ENCODE assay signal across 19 cellular contexts in genomic region chr17:64003526-64004121, GRCh38. TPM values are rescaled to one million over a fixed set of nuclear protein-coding genes. Genes with fewer than 3 reads are reported as not detected.
DNase-seq lines count a peak whose midpoint lies in the region; ATAC-seq and TF ChIP-seq lines count a peak whose summit lies in the region.
"Had no signal": no experiment of that assay in that cellular context is flagged by ENCODE, and none has a peak within 500 bp of the region (broad histone marks: within the 10 kb centered on the region; RNA-seq: fewer than 3 reads in every experiment).

No MANE protein-coding gene starts in this region.

- H3K4me3 ChIP-seq in subcutaneous abdominal adipose tissue (ENCODE audit: low read depth in 1 of 5, low read length in 5 of 5) (no peak overlapping the region), upper lobe of right lung (no peak overlapping the region)
- H3K4me3 ChIP-seq: esophagus squamous epithelium, stomach had no signal

- no peaks in the 10 kb centered on the region for H3K4me1 ChIP-seq in H9 (ENCODE audit: insufficient read depth, low read length)
- H3K4me1 ChIP-seq in subcutaneous abdominal adipose tissue (ENCODE audit: control insufficient read depth in 5 of 5, insufficient read depth in 5 of 5, low read length in 5 of 5): peaks cover 15 to 83% (median 60%) of the 10 kb centered on the region in 5 donors
- peaks cover 35% of the 10 kb centered on the region for H3K4me1 ChIP-seq in upper lobe of right lung

- H3K23ac ChIP-seq in H9 (ENCODE audit: insufficient read length, low read depth, low read length): no peak overlapping the region

- intact Hi-C loops in MCF 10A (cut with micrococcal nuclease) (no loop called here), upper lobe of right lung (cut with DNase I) (no loop called here)

- peak overlapping the region; percentile 35 for H3K27ac Mint-ChIP-seq in activated naive CD4-positive, alpha-beta T cell treated with anti-CD3 and anti-CD28 coated beads, Interleukin-2, amount 10 ng/mL, durations not matched to agents 7 days and 5 days
- H3K27ac Mint-ChIP-seq in H9 (no peak overlapping the region; a peak in 2 of 7 replicates), MCF 10A (ENCODE audit: low read depth, unreplicated experiment) (no peak overlapping the region)
- H3K27ac Mint-ChIP-seq in effector memory CD8-positive, alpha-beta T cell: peak overlapping the region; percentile 52 to 71
- H3K27ac Mint-ChIP-seq: activated naive CD4-positive, alpha-beta T cell treated with anti-CD3 and anti-CD28 coated beads for 36 hours had no signal

- H2BK12ac ChIP-seq in H9 (ENCODE audit: insufficient read length, low read depth, low read length): no peak overlapping the region

- H3K4me1 Mint-ChIP-seq in activated naive CD4-positive, alpha-beta T cell treated with anti-CD3 and anti-CD28 coated beads, Interleukin-2, amount 10 ng/mL, durations not matched to agents 7 days and 5 days: peaks cover 38% of the 10 kb centered on the region
- H3K4me1 Mint-ChIP-seq in H9 (peaks cover 6 to 23% of the 10 kb centered on the region in 2 experiments), MCF 10A (ENCODE audit: insufficient read depth, unreplicated experiment) (peaks cover 17% of the 10 kb centered on the region)
- peaks cover 29 to 36% of the 10 kb centered on the region in 2 donors for H3K4me1 Mint-ChIP-seq in effector memory CD8-positive, alpha-beta T cell (ENCODE audit: low read depth in 2 of 2)

- H3K27ac ChIP-seq in H9 (ENCODE audit: insufficient read length, low read depth, low read length) (no peak overlapping the region), subcutaneous abdominal adipose tissue (ENCODE audit: low read depth, low read length) (peak overlapping the region; percentile 84), upper lobe of right lung (no peak overlapping the region)
- H3K27ac ChIP-seq: brain microvascular endothelial cell, stomach had no signal

- H3K14ac ChIP-seq in H9 (ENCODE audit: insufficient read depth, low read length): no peak overlapping the region

- peaks cover 5% of the 10 kb centered on the region for H3K27me3 Mint-ChIP-seq in activated naive CD4-positive, alpha-beta T cell treated with anti-CD3 and anti-CD28 coated beads, Interleukin-2, amount 10 ng/mL, durations not matched to agents 7 days and 5 days
- H3K27me3 Mint-ChIP-seq in H9 (ENCODE audit: low read depth): peaks cover 18% of the 10 kb centered on the region
- no peaks in the 10 kb centered on the region for H3K27me3 Mint-ChIP-seq in effector memory CD8-positive, alpha-beta T cell
- H3K27me3 Mint-ChIP-seq in MCF 10A (ENCODE audit: insufficient read depth, unreplicated experiment): peaks cover 16% of the 10 kb centered on the region
- H3K27me3 Mint-ChIP-seq: T-cell had no signal

- H2BK15ac ChIP-seq in H9 (ENCODE audit: low read depth, low read length): no peak overlapping the region

- H3K36me3 Mint-ChIP-seq in activated naive CD4-positive, alpha-beta T cell treated with anti-CD3 and anti-CD28 coated beads, Interleukin-2, amount 10 ng/mL, durations not matched to agents 7 days and 5 days: peaks cover 37% of the 10 kb centered on the region
- H3K36me3 Mint-ChIP-seq in H9 (ENCODE audit: insufficient read depth in 1 of 3, low read depth in 3 of 3) (0 out of 7 replicates have a peak, but pooled peaks cover 0 to 2% (median 0%) of the 10 kb centered on the region in 3 experiments), MCF 10A (ENCODE audit: insufficient read depth, unreplicated experiment) (no peaks in the 10 kb centered on the region)
- H3K36me3 Mint-ChIP-seq in effector memory CD8-positive, alpha-beta T cell (ENCODE audit: insufficient read depth): peaks cover 32% of the 10 kb centered on the region

- no peak overlapping the region for H4K8ac ChIP-seq in H9 (replicated peaks; ENCODE audit: insufficient read length, low read depth, low read length)

- H3K4me3 Mint-ChIP-seq in activated naive CD4-positive, alpha-beta T cell treated with anti-CD3 and anti-CD28 coated beads, Interleukin-2, amount 10 ng/mL, durations not matched to agents 7 days and 5 days: no peak overlapping the region
- H3K4me3 Mint-ChIP-seq in H9 (no peak overlapping the region), MCF 10A (ENCODE audit: unreplicated experiment) (no peak overlapping the region)
- no peak overlapping the region for H3K4me3 Mint-ChIP-seq in effector memory CD8-positive, alpha-beta T cell
- H3K4me3 Mint-ChIP-seq: activated naive CD4-positive, alpha-beta T cell treated with anti-CD3 and anti-CD28 coated beads for 36 hours; T-cell had no signal

- no peak overlapping the region for H2BK20ac ChIP-seq in H9 (ENCODE audit: low read depth, low read length, poor library complexity, severe bottlenecking)

- H3K9me3 Mint-ChIP-seq in activated naive CD4-positive, alpha-beta T cell treated with anti-CD3 and anti-CD28 coated beads, Interleukin-2, amount 10 ng/mL, durations not matched to agents 7 days and 5 days: no peaks in the 10 kb centered on the region
- H3K9me3 Mint-ChIP-seq in H9 (no peaks in the 10 kb centered on the region; a peak in 1 of 5 replicates), MCF 10A (ENCODE audit: unreplicated experiment) (no peaks in the 10 kb centered on the region)
- H3K9me3 Mint-ChIP-seq in effector memory CD8-positive, alpha-beta T cell: no peaks in the 10 kb centered on the region
- H3K9me3 Mint-ChIP-seq: activated naive CD4-positive, alpha-beta T cell treated with anti-CD3 and anti-CD28 coated beads for 36 hours; T-cell had no signal

- H2BK120ac ChIP-seq in H9 (ENCODE audit: low read depth, low read length, poor library complexity, severe bottlenecking): no peak overlapping the region

- peaks cover 2% of the 10 kb centered on the region for H3K23me2 ChIP-seq in H9 (ENCODE audit: insufficient read length, low read depth, low read length, poor library complexity, severe bottlenecking)

- H3K56ac ChIP-seq in H9 (ENCODE audit: insufficient read length, low read depth, low read length): no peak overlapping the region

- H4K20me1 ChIP-seq in H9 (ENCODE audit: control insufficient read depth, insufficient read depth, insufficient read length): no peaks in the 10 kb centered on the region

- peak; percentile 8 for DNase-seq in activated naive CD4-positive, alpha-beta T cell treated with anti-CD3 and anti-CD28 coated beads, Interleukin-2, amount 10 ng/mL, durations not matched to agents 7 days and 5 days
- no peak for DNase-seq in activated naive CD4-positive, alpha-beta T cell (lab: John Stamatoyannopoulos, UW)
- DNase-seq in H9 (peak; percentile 24), MCF 10A (ENCODE audit: unreplicated experiment) (no peak), NCI-H510A treated with DMSO at 0.1 percent for 48 hours (lab: John Stamatoyannopoulos, UW) (no peak), upper lobe of right lung (no peak)
- DNase-seq in effector memory CD8-positive, alpha-beta T cell: no peak
- DNase-seq: activated naive CD4-positive, alpha-beta T cell treated with anti-CD3 and anti-CD28 coated beads for 36 hours; brain microvascular endothelial cell; Calu3; esophagus squamous epithelium; GOT3; mesenchymal stem cell; NCI-H2029; NCI-H510A; stimulated activated CD4-positive, alpha-beta T cell treated with anti-CD3 and anti-CD28 coated beads, Interleukin-1b, Interleukin-23, amount 100 ng/mL, for 48 hours; stomach had no signal

- no peaks in the 10 kb centered on the region for H3K79me2 ChIP-seq in H9 (ENCODE audit: insufficient read depth, low read length)

- no peak for TF ChIP-seq CTCF in H9 (conservative IDR thresholded peaks at IDR 0.05)
- TF ChIP-seq CTCF in MCF 10A (IDR thresholded peaks at IDR 0.05; ENCODE audit: unreplicated experiment): no peak
- TF ChIP-seq CTCF in upper lobe of right lung (IDR thresholded peaks at IDR 0.05): no peak

- H3K79me1 ChIP-seq in H9 (ENCODE audit: insufficient read depth, low read depth, low read length, poor library complexity, severe bottlenecking): no peaks in the 10 kb centered on the region

- no CpG with 5 or more reads among the region's 13 CpGs for WGBS in H9 (ENCODE audit: extremely low coverage, insufficient read length, low lambda C conversion rate)

- H3K4me2 ChIP-seq in H9 (ENCODE audit: insufficient read depth, insufficient read length, low read length): no peak overlapping the region

- H3K4ac ChIP-seq in H9 (ENCODE audit: low read depth, low read length): no peak overlapping the region

- no TSS peak for BruUV-seq in MCF 10A (replicated peaks; lab: Mats Ljungman, UMichigan)

- ATAC-seq in effector memory CD8-positive, alpha-beta T cell (replicated peaks): no peak
- no peak for ATAC-seq in upper lobe of right lung
- ATAC-seq: T-cell had no signal

- no peak overlapping the region for H4K91ac ChIP-seq in H9 (ENCODE audit: insufficient read length, low read depth, low read length)

- H2BK5ac ChIP-seq in H9 (ENCODE audit: insufficient read length, low read length): no peak overlapping the region

- H3K18ac ChIP-seq in H9 (ENCODE audit: insufficient read length, low read depth, low read length): no peak overlapping the region

- H2AK5ac ChIP-seq in H9 (ENCODE audit: insufficient read length, low read length): no peak overlapping the region

- H3K9ac ChIP-seq in H9 (ENCODE audit: extremely low read depth, insufficient read length, low read length) (no peak overlapping the region), subcutaneous abdominal adipose tissue (ENCODE audit: low read length in 5 of 5) (peak overlapping the region in 1 of 5 donors; percentile 23)

- H3K36me3 ChIP-seq in subcutaneous abdominal adipose tissue (ENCODE audit: control insufficient read depth in 5 of 5, insufficient read depth in 5 of 5, low read length in 5 of 5) (peaks cover 0 to 31% (median 16%) of the 10 kb centered on the region in 5 donors), upper lobe of right lung (no peaks in the 10 kb centered on the region)
- H3K36me3 ChIP-seq: brain microvascular endothelial cell, esophagus squamous epithelium had no signal

- H3K27me3 ChIP-seq in H9 (ENCODE audit: insufficient read depth, low read length) (no peaks in the 10 kb centered on the region), subcutaneous abdominal adipose tissue (ENCODE audit: control insufficient read depth in 5 of 5, insufficient read depth in 4 of 5, low read length in 5 of 5) (peaks cover 5 to 11% (median 9%) of the 10 kb centered on the region in 5 donors), upper lobe of right lung (no peaks in the 10 kb centered on the region)
- H3K27me3 ChIP-seq: brain microvascular endothelial cell had no signal

- H3K9me3 ChIP-seq in H9 (ENCODE audit: control insufficient read depth, low read depth, low read length): no peaks in the 10 kb centered on the region
- H3K9me3 ChIP-seq in subcutaneous abdominal adipose tissue (ENCODE audit: control insufficient read depth in 5 of 5, low read length in 5 of 5): no peaks in the 10 kb centered on the region
- no peaks in the 10 kb centered on the region for H3K9me3 ChIP-seq in upper lobe of right lung
- H3K9me3 ChIP-seq: esophagus squamous epithelium, stomach had no signal

- CTCF ChIA-PET in activated naive CD4-positive, alpha-beta T cell treated with anti-CD3 and anti-CD28 coated beads, Interleukin-2, amount 10 ng/mL, durations not matched to agents 7 days and 5 days (lab: Charles Lee): no interaction called here
- CTCF ChIA-PET in MCF 10A (lab: Yijun Ruan, JAX): interaction anchor here (1.0 kb wide), 1 partner anchor 84 kb away, joined by 3 read pairs; no protein-coding TSS in a partner anchor

- no peak overlapping the region for H4K5ac ChIP-seq in H9 (ENCODE audit: insufficient read length, low read depth, low read length)

- H3T11ph ChIP-seq in H9 (ENCODE audit: low read length): no peak overlapping the region

- POLR2A ChIA-PET in MCF 10A (lab: Yijun Ruan, JAX): no interaction called here

- H2AFZ ChIP-seq in H9 (ENCODE audit: low read length): no peak overlapping the region

RNA-seq across cellular contexts. Expression of gene PRR29, which starts 5.5 kb away (rescaled TPM):
- 0.87 and 1.5 TPM in 2 replicates for total RNA-seq in H9 (2021)
- not detected in 2 replicates for total RNA-seq in MCF 10A (2022)
- 0.43 TPM for total RNA-seq in upper lobe of right lung

RNA-seq across cellular contexts. Expression of gene ICAM2, which starts 16.8 kb away (rescaled TPM):
- 0.28 and 0.35 TPM in 2 replicates for total RNA-seq in H9 (2021)
- total RNA-seq in MCF 10A (2022): 0.34 TPM in 1 of 2 replicates, not detected in the other
- total RNA-seq in upper lobe of right lung: 70.5 TPM

RNA-seq across cellular contexts. Expression of gene SCN4A, which starts 30.9 kb away (rescaled TPM):
- total RNA-seq in H9 (2021) (5.0 and 5.8 TPM in 2 replicates), MCF 10A (2022) (0.05 TPM in 1 of 2 replicates, not detected in the other), upper lobe of right lung (not detected)
- total RNA-seq: Calu3 had no signal

Comparison
In these comparisons a context has a peak if more than half of its experiments do, and no peak if none do; other contexts are left out.
1. DNase-seq: peak in activated naive CD4-positive, alpha-beta T cell treated with anti-CD3 and anti-CD28 coated beads, Interleukin-2, amount 10 ng/mL, durations not matched to agents 7 days and 5 days (single experiment) and H9 (single experiment); none in activated naive CD4-positive, alpha-beta T cell (0 of 4), effector memory CD8-positive, alpha-beta T cell (0 of 3), MCF 10A (single experiment), NCI-H510A treated with DMSO at 0.1 percent for 48 hours (single experiment) and upper lobe of right lung (single experiment).
2. H3K27ac Mint-ChIP-seq: peak in activated naive CD4-positive, alpha-beta T cell treated with anti-CD3 and anti-CD28 coated beads, Interleukin-2, amount 10 ng/mL, durations not matched to agents 7 days and 5 days (single experiment) and effector memory CD8-positive, alpha-beta T cell (2 of 2); none in H9 (0 of 3) and MCF 10A (single experiment).
3. RNA of gene ICAM2, which starts 16.8 kb away (total RNA-seq): 70.5 TPM in upper lobe of right lung (single experiment); 0.28 to 0.35 TPM in H9 and 0.34 TPM in MCF 10A; every median in the first group is over 10 times any median in the second.